Comparison of ENCODE assay signal across 1 cellular context in the genomic region with DNA sequence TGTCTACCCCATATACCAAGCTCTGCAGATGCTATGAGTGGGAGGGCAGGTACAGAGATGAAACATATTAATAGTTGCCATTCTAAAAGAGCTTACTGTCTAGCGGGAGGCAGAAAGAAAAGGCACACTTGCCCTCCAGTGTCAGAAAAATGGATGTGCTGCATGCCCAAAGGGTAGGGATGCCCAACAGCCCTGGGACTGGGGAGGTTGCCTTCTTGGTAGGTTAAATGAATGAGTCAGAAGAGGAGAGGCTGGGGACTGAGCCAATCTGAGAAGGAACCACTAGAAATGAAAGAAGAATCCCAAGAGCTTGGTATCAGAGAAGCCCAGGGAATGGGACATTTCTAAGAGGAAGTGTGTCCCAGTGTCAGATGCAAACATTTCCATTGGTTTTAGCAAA.
TF ChIP-seq lines count a peak whose summit lies in the region.

No MANE protein-coding gene starts in this region.

TF ChIP-seq in HCT116, 20 proteins besides CTCF, POLR2A, EP300 and RAD21 (continued from another document):
- TF ChIP-seq, protein P1, sequence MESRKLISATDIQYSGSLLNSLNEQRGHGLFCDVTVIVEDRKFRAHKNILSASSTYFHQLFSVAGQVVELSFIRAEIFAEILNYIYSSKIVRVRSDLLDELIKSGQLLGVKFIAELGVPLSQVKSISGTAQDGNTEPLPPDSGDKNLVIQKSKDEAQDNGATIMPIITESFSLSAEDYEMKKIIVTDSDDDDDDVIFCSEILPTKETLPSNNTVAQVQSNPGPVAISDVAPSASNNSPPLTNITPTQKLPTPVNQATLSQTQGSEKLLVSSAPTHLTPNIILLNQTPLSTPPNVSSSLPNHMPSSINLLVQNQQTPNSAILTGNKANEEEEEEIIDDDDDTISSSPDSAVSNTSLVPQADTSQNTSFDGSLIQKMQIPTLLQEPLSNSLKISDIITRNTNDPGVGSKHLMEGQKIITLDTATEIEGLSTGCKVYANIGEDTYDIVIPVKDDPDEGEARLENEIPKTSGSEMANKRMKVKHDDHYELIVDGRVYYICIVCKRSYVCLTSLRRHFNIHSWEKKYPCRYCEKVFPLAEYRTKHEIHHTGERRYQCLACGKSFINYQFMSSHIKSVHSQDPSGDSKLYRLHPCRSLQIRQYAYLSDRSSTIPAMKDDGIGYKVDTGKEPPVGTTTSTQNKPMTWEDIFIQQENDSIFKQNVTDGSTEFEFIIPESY (IDR thresholded peaks at IDR 0.05; ENCODE audit: extremely low read depth, insufficient replicate concordance, low read length) = no peak
- no peak for TF ChIP-seq EGR1 (IDR thresholded peaks at IDR 0.05; ENCODE audit: low read depth)
- TF ChIP-seq YY1 (IDR thresholded peaks at IDR 0.05; ENCODE audit: extremely low read depth, insufficient replicate concordance, low read depth, low read length) = no peak
- TF ChIP-seq ZNF274 (IDR thresholded peaks at IDR 0.05; ENCODE audit: low read depth, low read length) = no peak
- TF ChIP-seq, protein P2, sequence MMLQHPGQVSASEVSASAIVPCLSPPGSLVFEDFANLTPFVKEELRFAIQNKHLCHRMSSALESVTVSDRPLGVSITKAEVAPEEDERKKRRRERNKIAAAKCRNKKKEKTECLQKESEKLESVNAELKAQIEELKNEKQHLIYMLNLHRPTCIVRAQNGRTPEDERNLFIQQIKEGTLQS (IDR thresholded peaks at IDR 0.05) = no peak
- no peak for TF ChIP-seq SP1 (IDR thresholded peaks at IDR 0.05; ENCODE audit: low read depth)
- no peak for TF ChIP-seq SIN3A (IDR thresholded peaks at IDR 0.05; ENCODE audit: low read depth)
- no peak for TF ChIP-seq EZH2 (IDR thresholded peaks at IDR 0.05)
- no peak for TF ChIP-seq FOSL1 (IDR thresholded peaks at IDR 0.05; ENCODE audit: low read depth)
- TF ChIP-seq, protein P3, sequence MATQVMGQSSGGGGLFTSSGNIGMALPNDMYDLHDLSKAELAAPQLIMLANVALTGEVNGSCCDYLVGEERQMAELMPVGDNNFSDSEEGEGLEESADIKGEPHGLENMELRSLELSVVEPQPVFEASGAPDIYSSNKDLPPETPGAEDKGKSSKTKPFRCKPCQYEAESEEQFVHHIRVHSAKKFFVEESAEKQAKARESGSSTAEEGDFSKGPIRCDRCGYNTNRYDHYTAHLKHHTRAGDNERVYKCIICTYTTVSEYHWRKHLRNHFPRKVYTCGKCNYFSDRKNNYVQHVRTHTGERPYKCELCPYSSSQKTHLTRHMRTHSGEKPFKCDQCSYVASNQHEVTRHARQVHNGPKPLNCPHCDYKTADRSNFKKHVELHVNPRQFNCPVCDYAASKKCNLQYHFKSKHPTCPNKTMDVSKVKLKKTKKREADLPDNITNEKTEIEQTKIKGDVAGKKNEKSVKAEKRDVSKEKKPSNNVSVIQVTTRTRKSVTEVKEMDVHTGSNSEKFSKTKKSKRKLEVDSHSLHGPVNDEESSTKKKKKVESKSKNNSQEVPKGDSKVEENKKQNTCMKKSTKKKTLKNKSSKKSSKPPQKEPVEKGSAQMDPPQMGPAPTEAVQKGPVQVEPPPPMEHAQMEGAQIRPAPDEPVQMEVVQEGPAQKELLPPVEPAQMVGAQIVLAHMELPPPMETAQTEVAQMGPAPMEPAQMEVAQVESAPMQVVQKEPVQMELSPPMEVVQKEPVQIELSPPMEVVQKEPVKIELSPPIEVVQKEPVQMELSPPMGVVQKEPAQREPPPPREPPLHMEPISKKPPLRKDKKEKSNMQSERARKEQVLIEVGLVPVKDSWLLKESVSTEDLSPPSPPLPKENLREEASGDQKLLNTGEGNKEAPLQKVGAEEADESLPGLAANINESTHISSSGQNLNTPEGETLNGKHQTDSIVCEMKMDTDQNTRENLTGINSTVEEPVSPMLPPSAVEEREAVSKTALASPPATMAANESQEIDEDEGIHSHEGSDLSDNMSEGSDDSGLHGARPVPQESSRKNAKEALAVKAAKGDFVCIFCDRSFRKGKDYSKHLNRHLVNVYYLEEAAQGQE (IDR thresholded peaks at IDR 0.05; ENCODE audit: low read depth) = no peak
- no peak for TF ChIP-seq TCF7L2 (IDR thresholded peaks at IDR 0.05; ENCODE audit: borderline replicate concordance, extremely low read depth, insufficient read depth, insufficient read length)
